ENCODE assay signal across 21 cellular contexts in the genomic region with DNA sequence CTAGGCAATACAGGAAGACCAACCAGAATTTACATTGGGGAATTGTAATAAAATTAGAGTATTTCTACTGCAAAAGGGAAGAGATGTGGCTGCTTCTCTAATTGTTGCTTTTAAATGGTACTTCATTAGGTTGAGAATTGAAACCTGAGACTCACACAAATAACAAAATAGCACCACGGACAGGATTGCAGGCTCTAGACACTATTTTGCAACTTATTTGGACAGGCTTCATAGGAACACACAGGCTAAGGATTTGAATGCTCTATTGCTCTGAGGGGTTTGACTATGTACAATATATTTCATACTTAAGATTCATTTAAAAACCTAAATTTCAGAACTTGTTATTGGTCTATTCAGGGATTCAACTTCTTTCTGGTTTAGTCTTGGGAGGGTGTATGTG.
A peak's percentile ranks its signal among the peaks of the same experiment; 100 is the strongest.
DNase-seq lines count a peak whose midpoint lies in the region; ATAC-seq and TF ChIP-seq lines count a peak whose summit lies in the region.
"Had no signal": no experiment of that assay in that cellular context is flagged by ENCODE, and none has a peak within 500 bp of the region (broad histone marks: within the 10 kb centered on the region; RNA-seq: fewer than 3 reads in every experiment).

No MANE protein-coding gene starts in this region.

- H3K9ac ChIP-seq in mammary epithelial cell (ENCODE audit: insufficient read depth, low read length) (no peak overlapping the region), Karpas-422 (ENCODE audit: low read length) (no peak overlapping the region)

- WGBS in mammary epithelial cell (ENCODE audit: low coverage, missing lambda C conversion rate), result 92% methylated on average over 1 of the region's 1 CpG

- no peaks in the 10 kb centered on the region for H3K79me2 ChIP-seq in mammary epithelial cell (ENCODE audit: insufficient read depth, low read length)
- H3K79me2 ChIP-seq in Karpas-422 (ENCODE audit: low read length), result no peaks in the 10 kb centered on the region

- H3K27ac ChIP-seq in mammary epithelial cell (ENCODE audit: insufficient read depth, low read depth, low read length), result no peak overlapping the region
- peak overlapping the region; percentile 2 to 55 (median 32) for H3K27ac ChIP-seq in gastrocnemius medialis
- H3K27ac ChIP-seq in Karpas-422 (ENCODE audit: low read length), result no peak overlapping the region
- H3K27ac ChIP-seq: SJSA1 had no signal

- no peak for TF ChIP-seq POLR2A in gastrocnemius medialis (IDR thresholded peaks at IDR 0.05)

- H3K27me3 ChIP-seq in mammary epithelial cell (ENCODE audit: insufficient read depth, low read length) (no peaks in the 10 kb centered on the region), gastrocnemius medialis (no peaks in the 10 kb centered on the region), Karpas-422 (ENCODE audit: low read length) (no peaks in the 10 kb centered on the region)
- H3K27me3 ChIP-seq: MG63, SJSA1 had no signal

- H2AFZ ChIP-seq in mammary epithelial cell (ENCODE audit: low read depth, low read length) (no peak overlapping the region), Karpas-422 (ENCODE audit: low read length) (no peak overlapping the region)

- H3K36me3 ChIP-seq in mammary epithelial cell (ENCODE audit: insufficient read depth, low read length) (no peaks in the 10 kb centered on the region), gastrocnemius medialis (no peaks in the 10 kb centered on the region), Karpas-422 (ENCODE audit: insufficient read depth, low read length) (no peaks in the 10 kb centered on the region)
- H3K36me3 ChIP-seq: MG63, SJSA1 had no signal

- POLR2A ChIA-PET in MCF 10A (lab: Yijun Ruan, JAX), result no interaction called here

- intact Hi-C loops in MCF 10A (cut with micrococcal nuclease) (no loop called here), mammary epithelial cell (cut with micrococcal nuclease) (no loop called here), gastrocnemius medialis (cut with DNase I; ENCODE audit: low total_unique reads) (loop anchor here (5.0 kb wide), 1 partner anchor 79 kb away; a partner anchor contains a TSS)

- H3K9me3 ChIP-seq in mammary epithelial cell (replicated peaks; ENCODE audit: insufficient read depth, low read length) (no peaks in the 10 kb centered on the region), gastrocnemius medialis (no peaks in the 10 kb centered on the region), Karpas-422 (ENCODE audit: low read length) (no peaks in the 10 kb centered on the region)
- H3K9me3 ChIP-seq: MG63, SJSA1 had no signal

- CTCF ChIA-PET in MCF 10A (lab: Yijun Ruan, JAX) (no interaction called here), mammary epithelial cell (lab: Charles Lee; ENCODE audit: low non-redundant PET) (no interaction called here)

- no peaks in the 10 kb centered on the region for H3K9me3 Mint-ChIP-seq in MCF 10A (ENCODE audit: unreplicated experiment)
- H3K9me3 Mint-ChIP-seq: CD8-positive, alpha-beta memory T cell had no signal

- no TSS peak for BruUV-seq in MCF 10A (replicated peaks; lab: Mats Ljungman, UMichigan)
- BruUV-seq in mammary epithelial cell (replicated peaks; lab: Mats Ljungman, UMichigan), result no TSS peak

- no peak overlapping the region for H3K27ac Mint-ChIP-seq in MCF 10A (ENCODE audit: low read depth, unreplicated experiment)

- H4K20me1 ChIP-seq in mammary epithelial cell (ENCODE audit: insufficient read depth, low read length), result no peaks in the 10 kb centered on the region
- no peaks in the 10 kb centered on the region for H4K20me1 ChIP-seq in Karpas-422 (ENCODE audit: insufficient read depth, low read depth, low read length)

- DNase-seq in NCI-H1092 treated with DMSO at 0.1 percent for 48 hours (lab: John Stamatoyannopoulos, UW) (peak; percentile 22), NCI-H1092 (lab: John Stamatoyannopoulos, UW) (no peak), MCF 10A (ENCODE audit: unreplicated experiment) (peak; percentile 22), mammary epithelial cell (no peak), amniotic epithelial cell (ENCODE audit: low read depth) (peak; percentile 7), gastrocnemius medialis (no peak), Karpas-422 (no peak)
- DNase-seq: AML-193; C1 segment of cervical spinal cord; Calu3; CD8-positive, alpha-beta memory T cell; Kasumi-1; MG63; NCI-H1048; NCI-H2081 treated with DMSO at 0.1 percent for 48 hours; NCI-H774; OCI-M1; T-helper 1 cell had no signal

- no peak overlapping the region for H3K4me3 Mint-ChIP-seq in MCF 10A (ENCODE audit: unreplicated experiment)
- H3K4me3 Mint-ChIP-seq: CD8-positive, alpha-beta memory T cell had no signal

- no peaks in the 10 kb centered on the region for H3K4me1 ChIP-seq in mammary epithelial cell (ENCODE audit: insufficient read depth, low read length)
- peaks cover 21 to 26% of the 10 kb centered on the region in 2 donors for H3K4me1 ChIP-seq in gastrocnemius medialis
- peaks cover 8% of the 10 kb centered on the region for H3K4me1 ChIP-seq in Karpas-422 (ENCODE audit: low read length)
- H3K4me1 ChIP-seq: SJSA1 had no signal

- H3K9me2 ChIP-seq in Karpas-422 (replicated peaks; ENCODE audit: insufficient read depth, low read length), result no peaks in the 10 kb centered on the region

- TF ChIP-seq CTCF in MCF 10A (IDR thresholded peaks at IDR 0.05; ENCODE audit: unreplicated experiment) (no peak), mammary epithelial cell (conservative IDR thresholded peaks at IDR 0.05 in 1 of 2, IDR thresholded peaks at IDR 0.05 in 1 of 2; ENCODE audit: extremely low read depth in 1 of 2, insufficient read depth in 1 of 2, low read depth in 1 of 2, low read length in 2 of 2) (no peak), gastrocnemius medialis (IDR thresholded peaks at IDR 0.05 in 4 of 5, conservative IDR thresholded peaks at IDR 0.05 in 1 of 5) (no peak)

- peaks cover 5% of the 10 kb centered on the region for H3K4me1 Mint-ChIP-seq in MCF 10A (ENCODE audit: insufficient read depth, unreplicated experiment)
- H3K4me1 Mint-ChIP-seq: CD8-positive, alpha-beta memory T cell had no signal

- ATAC-seq in gastrocnemius medialis (peak; percentile 90 to 98), HG03095 (IDR thresholded peaks at IDR 0.05; ENCODE audit: unreplicated experiment) (no peak)
- ATAC-seq: Right ventricle myocardium inferior had no signal

- no peaks in the 10 kb centered on the region for H3K27me3 Mint-ChIP-seq in MCF 10A (ENCODE audit: insufficient read depth, unreplicated experiment)
- H3K27me3 Mint-ChIP-seq: CD8-positive, alpha-beta memory T cell had no signal

- no peaks in the 10 kb centered on the region for H3K36me3 Mint-ChIP-seq in MCF 10A (ENCODE audit: insufficient read depth, unreplicated experiment)

- no peak overlapping the region for H3K4me2 ChIP-seq in mammary epithelial cell (ENCODE audit: insufficient read depth, low read depth, low read length)
- no peak overlapping the region for H3K4me2 ChIP-seq in Karpas-422 (ENCODE audit: low read depth, low read length, poor library complexity, severe bottlenecking)

- dilution Hi-C loops in mammary epithelial cell (cut with HindIII; ENCODE audit: low sequenced_read_pairs), result no loop called here

- in situ Hi-C loops in mammary epithelial cell (cut with MboI; ENCODE audit: low sequenced_read_pairs in 2 of 2), result no loop called here
- in situ Hi-C loops in gastrocnemius medialis (cut with MboI; ENCODE audit: low sequenced_read_pairs in 4 of 4), result no loop called here

- no peak overlapping the region for H3K4me3 ChIP-seq in mammary epithelial cell (replicated peaks in 1 of 3; ENCODE audit: insufficient read depth in 1 of 3, low read depth in 2 of 3, low read length in 3 of 3)
- no peak overlapping the region for H3K4me3 ChIP-seq in gastrocnemius medialis
- H3K4me3 ChIP-seq in Karpas-422 (ENCODE audit: low read length), result no peak overlapping the region
- H3K4me3 ChIP-seq: MG63, SJSA1 had no signal

Comparison
In these comparisons a context has a peak if more than half of its experiments do, and no peak if none do; other contexts are left out.
1. DNase-seq: peak in NCI-H1092 treated with DMSO at 0.1 percent for 48 hours (single experiment), MCF 10A (single experiment) and amniotic epithelial cell (single experiment); none in NCI-H1092 (single experiment), mammary epithelial cell (single experiment), gastrocnemius medialis (0 of 2) and Karpas-422 (single experiment).
2. H3K27ac ChIP-seq: peak in gastrocnemius medialis (4 of 4); none in mammary epithelial cell (single experiment) and Karpas-422 (single experiment).